1 cellular context compared by ENCODE assay signal in genomic region chr5:149416977-149417713, GRCh38.
TF ChIP-seq lines count a peak whose summit lies in the region.

No MANE protein-coding gene starts in this region.

TF ChIP-seq in K562, 482 proteins besides CTCF, POLR2A, EP300 and RAD21:
- TF ChIP-seq HDAC8 (tag; IDR thresholded peaks at IDR 0.05) (no peak), CREB3L1 (IDR thresholded peaks at IDR 0.05; ENCODE audit: borderline replicate concordance, low read depth) (no peak), SRF (CRISPR knock-in tag; IDR thresholded peaks at IDR 0.05) (peak in 1 of 2 experiments; percentile 70; a peak in 1 of 4 replicates), EHMT2 (IDR thresholded peaks at IDR 0.05) (0 out of 2 replicates have a peak, but pooled peaks have one; percentile 13)
